Comparison of ENCODE assay signal across 35 cellular contexts in the genomic region with DNA sequence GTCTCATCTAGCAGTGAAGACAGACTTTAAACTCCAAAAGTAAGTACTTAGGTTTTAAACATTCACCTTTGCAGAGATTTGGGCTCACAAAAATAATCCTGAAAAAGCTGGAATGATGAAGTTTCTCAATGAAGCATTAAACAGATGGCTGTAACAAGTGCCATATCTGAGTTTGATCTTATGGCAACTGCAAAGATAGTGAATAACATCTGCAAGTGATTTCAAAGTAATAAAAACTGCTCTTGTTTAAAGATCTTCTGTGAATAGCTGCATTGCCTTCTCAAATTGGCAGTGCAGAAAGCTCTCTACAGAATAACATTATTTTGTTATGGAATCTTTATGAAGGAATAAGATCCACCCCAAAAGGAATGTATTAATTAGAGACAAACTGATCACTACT.
"Had no signal": no experiment of that assay in that cellular context is flagged by ENCODE, and none has a peak within 500 bp of the region (broad histone marks: within the 10 kb centered on the region; RNA-seq: fewer than 3 reads in every experiment).

No MANE protein-coding gene starts in this region.

- DNase-seq: activated CD4-positive, alpha-beta memory T cell treated with anti-CD3 and anti-CD28 coated beads, Interleukin-2, amount 10 ng/mL, durations not matched to agents 7 days and 5 days; activated CD4-positive, alpha-beta T cell treated with anti-CD3 and anti-CD28 coated beads for 1 hour; activated CD4-positive, alpha-beta T cell treated with anti-CD3 and anti-CD28 coated beads for 36 hours; activated CD4-positive, alpha-beta T cell treated with anti-CD3 and anti-CD28 coated beads for 48 hours; activated CD4-positive, alpha-beta T cell treated with anti-CD3 and anti-CD28 coated beads, Interleukin-2, amount 10 ng/mL, durations not matched to agents 7 days and 5 days; activated CD4-positive, alpha-beta T cell treated with anti-CD3 and anti-CD28 coated beads, Interleukin-2, amount 50 U/mL, for 48 hours; activated CD4-positive, CD25-positive, alpha-beta regulatory T cell; activated CD8-positive, alpha-beta memory T cell treated with anti-CD3 and anti-CD28 coated beads for 24 hours; activated CD8-positive, alpha-beta memory T cell treated with anti-CD3 and anti-CD28 coated beads, Interleukin-2, amount 10 ng/mL, durations not matched to agents 7 days and 5 days; activated CD8-positive, alpha-beta memory T cell treated with anti-CD3 and anti-CD28 coated beads, Interleukin-2, amount 50 U/mL, for 48 hours; activated CD8-positive, alpha-beta T cell treated with anti-CD3 and anti-CD28 coated beads, Interleukin-2, amount 10 ng/mL, durations not matched to agents 7 days and 5 days; activated effector memory CD4-positive, alpha-beta T cell treated with Interleukin-2 at 50 U/mL for 16 hours; activated gamma-delta T cell; activated naive CD4-positive, alpha-beta T cell treated with anti-CD3 and anti-CD28 coated beads, Interleukin-2, amount 10 ng/mL, durations not matched to agents 7 days and 5 days; activated naive CD4-positive, alpha-beta T cell treated with Interleukin-2 at 50 U/mL for 16 hours; activated naive CD8-positive, alpha-beta T cell treated with anti-CD3 and anti-CD28 coated beads for 36 hours; activated T-cell treated with anti-CD3 and anti-CD28 coated beads, Interleukin-2, amount 50 U/mL, for 24 hours; activated T-cell treated with anti-CD3 and anti-CD28 coated beads, Interleukin-2, amount 50 U/mL, for 48 hours; adrenal gland; amniotic stem cell; aorta; body of pancreas; brain microvascular endothelial cell; central memory CD4-positive, alpha-beta T cell; T-helper 1 cell; T-helper 2 cell; T-helper 9 cell had no signal

- H3K27ac ChIP-seq: adrenal gland, body of pancreas, brain microvascular endothelial cell, breast epithelium, VCaP had no signal

- H3K4me1 ChIP-seq: adrenal gland, body of pancreas, breast epithelium had no signal

- H3K27me3 ChIP-seq: adrenal gland, body of pancreas, brain microvascular endothelial cell, breast epithelium had no signal

- H3K4me3 ChIP-seq: adrenal gland, body of pancreas had no signal

- H3K36me3 ChIP-seq: adrenal gland, brain microvascular endothelial cell, breast epithelium had no signal

- H3K9me3 Mint-ChIP-seq: activated CD4-positive, alpha-beta memory T cell treated with anti-CD3 and anti-CD28 coated beads, Interleukin-2, amount 10 ng/mL, durations not matched to agents 7 days and 5 days; activated CD4-positive, alpha-beta T cell treated with anti-CD3 and anti-CD28 coated beads, Interleukin-2, amount 10 ng/mL, durations not matched to agents 7 days and 5 days; activated naive CD4-positive, alpha-beta T cell treated with anti-CD3 and anti-CD28 coated beads, Interleukin-2, amount 10 ng/mL, durations not matched to agents 7 days and 5 days; activated naive CD4-positive, alpha-beta T cell treated with anti-CD3 and anti-CD28 coated beads, Interleukin-2, amount 50 U/mL, for 24 hours; activated naive CD8-positive, alpha-beta T cell treated with anti-CD3 and anti-CD28 coated beads for 36 hours; activated T-helper 2 cell treated with anti-CD3 and anti-CD28 coated beads, Interferon-gamma antibody, Interleukin-2, Interleukin-4, amounts not matched to agents 10 μg/mL and 5 μg/mL and 100 μg/mL, durations not matched to agents 14 hours and 24 hours and 36 hours; T-helper 2 cell treated with Interferon-gamma antibody and Interleukin-4, amounts not matched to agents 5 μg/mL and 100 μg/mL, for 36 hours had no signal

- H3K9me3 ChIP-seq: adrenal gland, body of pancreas, breast epithelium had no signal

- H3K27ac Mint-ChIP-seq: activated CD4-positive, alpha-beta memory T cell treated with anti-CD3 and anti-CD28 coated beads, Interleukin-2, amount 10 ng/mL, durations not matched to agents 7 days and 5 days; activated CD4-positive, alpha-beta T cell treated with anti-CD3 and anti-CD28 coated beads for 36 hours; activated CD4-positive, alpha-beta T cell treated with anti-CD3 and anti-CD28 coated beads, Interleukin-2, amount 10 ng/mL, durations not matched to agents 7 days and 5 days; activated CD8-positive, alpha-beta memory T cell treated with anti-CD3 and anti-CD28 coated beads, Interleukin-2, amount 10 ng/mL, durations not matched to agents 7 days and 5 days; activated CD8-positive, alpha-beta T cell treated with anti-CD3 and anti-CD28 coated beads, Interleukin-2, amount 10 ng/mL, durations not matched to agents 7 days and 5 days; activated naive CD4-positive, alpha-beta T cell treated with anti-CD3 and anti-CD28 coated beads, Interleukin-2, amount 10 ng/mL, durations not matched to agents 7 days and 5 days; activated naive CD4-positive, alpha-beta T cell treated with anti-CD3 and anti-CD28 coated beads, Interleukin-2, amount 50 U/mL, for 24 hours; activated naive CD8-positive, alpha-beta T cell treated with anti-CD3 and anti-CD28 coated beads for 36 hours; activated T-cell treated with anti-CD3 and anti-CD28 coated beads, Interleukin-2, amount 50 U/mL, for 24 hours; activated T-helper 2 cell treated with anti-CD3 and anti-CD28 coated beads, Interferon-gamma antibody, Interleukin-2, Interleukin-4, amounts not matched to agents 10 μg/mL and 5 μg/mL and 100 μg/mL, durations not matched to agents 14 hours and 24 hours and 36 hours; T-helper 1 cell treated with Interleukin-12 subunit alpha and Interleukin-12 subunit beta and Interleukin-4 antibody, amounts not matched to agents 30 μg/mL and 1 μg/mL, for 36 hours; T-helper 2 cell treated with Interferon-gamma antibody and Interleukin-4, amounts not matched to agents 5 μg/mL and 100 μg/mL, for 36 hours; WTC11 had no signal

- H3K4me3 Mint-ChIP-seq: activated CD4-positive, alpha-beta memory T cell treated with anti-CD3 and anti-CD28 coated beads, Interleukin-2, amount 10 ng/mL, durations not matched to agents 7 days and 5 days; activated CD4-positive, alpha-beta T cell treated with anti-CD3 and anti-CD28 coated beads for 36 hours; activated CD4-positive, alpha-beta T cell treated with anti-CD3 and anti-CD28 coated beads, Interleukin-2, amount 10 ng/mL, durations not matched to agents 7 days and 5 days; activated CD8-positive, alpha-beta memory T cell treated with anti-CD3 and anti-CD28 coated beads, Interleukin-2, amount 10 ng/mL, durations not matched to agents 7 days and 5 days; activated CD8-positive, alpha-beta T cell treated with anti-CD3 and anti-CD28 coated beads, Interleukin-2, amount 10 ng/mL, durations not matched to agents 7 days and 5 days; activated naive CD4-positive, alpha-beta T cell treated with anti-CD3 and anti-CD28 coated beads, Interleukin-2, amount 10 ng/mL, durations not matched to agents 7 days and 5 days; activated naive CD4-positive, alpha-beta T cell treated with anti-CD3 and anti-CD28 coated beads, Interleukin-2, amount 50 U/mL, for 24 hours; activated naive CD8-positive, alpha-beta T cell treated with anti-CD3 and anti-CD28 coated beads for 36 hours; activated T-cell treated with anti-CD3 and anti-CD28 coated beads, Interleukin-2, amount 50 U/mL, for 24 hours; T-helper 1 cell treated with Interleukin-12 subunit alpha and Interleukin-12 subunit beta and Interleukin-4 antibody, amounts not matched to agents 30 μg/mL and 1 μg/mL, for 36 hours; T-helper 2 cell treated with Interferon-gamma antibody and Interleukin-4, amounts not matched to agents 5 μg/mL and 100 μg/mL, for 36 hours; WTC11 had no signal

- H3K27me3 Mint-ChIP-seq: activated CD4-positive, alpha-beta memory T cell treated with anti-CD3 and anti-CD28 coated beads, Interleukin-2, amount 10 ng/mL, durations not matched to agents 7 days and 5 days; activated CD4-positive, alpha-beta T cell treated with anti-CD3 and anti-CD28 coated beads, Interleukin-2, amount 10 ng/mL, durations not matched to agents 7 days and 5 days; activated CD8-positive, alpha-beta memory T cell treated with anti-CD3 and anti-CD28 coated beads, Interleukin-2, amount 10 ng/mL, durations not matched to agents 7 days and 5 days; activated naive CD4-positive, alpha-beta T cell treated with anti-CD3 and anti-CD28 coated beads, Interleukin-2, amount 10 ng/mL, durations not matched to agents 7 days and 5 days; activated naive CD4-positive, alpha-beta T cell treated with anti-CD3 and anti-CD28 coated beads, Interleukin-2, amount 50 U/mL, for 24 hours; activated naive CD8-positive, alpha-beta T cell treated with anti-CD3 and anti-CD28 coated beads for 36 hours; activated T-cell treated with anti-CD3 and anti-CD28 coated beads, Interleukin-2, amount 50 U/mL, for 24 hours had no signal

- ATAC-seq: activated CD4-positive, alpha-beta T cell treated with anti-CD3 and anti-CD28 coated beads for 36 hours; activated CD4-positive, CD25-positive, alpha-beta regulatory T cell treated with anti-CD3 and anti-CD28 coated beads, Interleukin-2, amount 50 U/mL, for 24 hours; activated CD8-positive, alpha-beta memory T cell treated with anti-CD3 and anti-CD28 coated beads, Interleukin-2, amount 10 ng/mL, durations not matched to agents 7 days and 5 days; activated CD8-positive, alpha-beta T cell treated with anti-CD3 and anti-CD28 coated beads, Interleukin-2, amount 10 ng/mL, durations not matched to agents 7 days and 5 days; body of pancreas; WTC11 had no signal

- H3K36me3 Mint-ChIP-seq: activated CD8-positive, alpha-beta memory T cell treated with anti-CD3 and anti-CD28 coated beads, Interleukin-2, amount 10 ng/mL, durations not matched to agents 7 days and 5 days; activated naive CD4-positive, alpha-beta T cell treated with anti-CD3 and anti-CD28 coated beads, Interleukin-2, amount 10 ng/mL, durations not matched to agents 7 days and 5 days; activated naive CD4-positive, alpha-beta T cell treated with anti-CD3 and anti-CD28 coated beads, Interleukin-2, amount 50 U/mL, for 24 hours; activated naive CD8-positive, alpha-beta T cell treated with anti-CD3 and anti-CD28 coated beads for 36 hours; WTC11 had no signal

- H3K4me1 Mint-ChIP-seq: activated CD4-positive, alpha-beta memory T cell treated with anti-CD3 and anti-CD28 coated beads, Interleukin-2, amount 10 ng/mL, durations not matched to agents 7 days and 5 days; activated CD4-positive, alpha-beta T cell treated with anti-CD3 and anti-CD28 coated beads for 36 hours; activated CD4-positive, alpha-beta T cell treated with anti-CD3 and anti-CD28 coated beads, Interleukin-2, amount 10 ng/mL, durations not matched to agents 7 days and 5 days; activated CD8-positive, alpha-beta memory T cell treated with anti-CD3 and anti-CD28 coated beads, Interleukin-2, amount 10 ng/mL, durations not matched to agents 7 days and 5 days; activated naive CD4-positive, alpha-beta T cell treated with anti-CD3 and anti-CD28 coated beads, Interleukin-2, amount 10 ng/mL, durations not matched to agents 7 days and 5 days; activated naive CD4-positive, alpha-beta T cell treated with anti-CD3 and anti-CD28 coated beads, Interleukin-2, amount 50 U/mL, for 24 hours; activated naive CD8-positive, alpha-beta T cell treated with anti-CD3 and anti-CD28 coated beads for 36 hours; WTC11 had no signal
